7 cellular contexts compared by ENCODE assay signal in the genomic region with DNA sequence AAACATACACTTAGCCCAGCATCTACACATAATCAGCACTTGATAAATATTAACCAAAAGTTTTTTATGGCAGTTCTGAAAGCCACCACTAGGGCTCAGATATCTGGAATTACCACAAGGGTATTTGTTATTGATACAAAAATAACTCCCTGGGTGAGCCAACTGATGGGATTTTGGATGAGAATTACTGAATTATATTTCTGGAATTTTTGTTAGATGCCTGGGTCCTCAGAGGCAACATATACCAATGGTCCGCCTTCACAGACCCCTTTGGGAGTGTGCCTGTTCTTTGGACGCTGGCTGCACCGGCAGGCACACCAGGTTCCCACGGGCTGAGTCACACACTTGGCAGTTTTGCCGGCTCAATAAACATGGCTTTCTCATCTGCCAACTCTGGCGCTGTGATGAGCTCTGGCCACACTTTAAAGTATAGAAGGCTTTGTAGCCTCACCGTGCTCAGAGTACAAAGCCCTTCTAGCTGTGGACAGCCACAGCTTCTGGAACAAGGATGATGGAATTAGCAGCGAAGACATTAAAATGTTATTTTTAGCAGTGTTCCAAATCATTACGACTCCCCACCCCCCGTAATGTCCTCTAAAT. TPM values are rescaled to one million over a fixed set of nuclear protein-coding genes. Genes with fewer than 3 reads are reported as not detected.
DNase-seq lines count a peak whose midpoint lies in the region; ATAC-seq and TF ChIP-seq lines count a peak whose summit lies in the region.

No MANE protein-coding gene starts in this region.

- CTCF ChIA-PET in HEK293 (lab: Yijun Ruan, JAX): interaction anchor here (0.6 to 1.2 kb wide), 17 partner anchors 9 to 553 kb away, joined by 3 to 9 read pairs (median 3); no protein-coding TSS in a partner anchor

- no peaks in the 10 kb centered on the region for H3K36me3 ChIP-seq in HEK293 (ENCODE audit: control insufficient read depth in 2 of 2, insufficient read depth in 1 of 2, low read length in 2 of 2)
- H3K36me3 ChIP-seq in OCI-LY3 (replicated peaks; ENCODE audit: low read depth, low read length): no peaks in the 10 kb centered on the region
- no peaks in the 10 kb centered on the region for H3K36me3 ChIP-seq in esophagus (ENCODE audit: control insufficient read depth in 2 of 2, insufficient read depth in 2 of 2, low read length in 1 of 2)
- H3K36me3 ChIP-seq in mucosa of stomach (ENCODE audit: control insufficient read depth, insufficient read depth, low read length): no peaks in the 10 kb centered on the region

- H3K4me3 ChIP-seq in HEK293 (ENCODE audit: low read depth, low read length) (peak overlapping the region; percentile 5; the same call in 1 of the 2 replicates), OCI-LY3 (ENCODE audit: low read length) (no peak overlapping the region), esophagus (ENCODE audit: low read depth in 1 of 2, low read length in 2 of 2) (no peak overlapping the region), mucosa of stomach (ENCODE audit: low read length) (no peak overlapping the region)

- no peaks in the 10 kb centered on the region for H3K79me2 ChIP-seq in OCI-LY3 (ENCODE audit: low read length)

- H2AFZ ChIP-seq in OCI-LY3 (ENCODE audit: low read depth, low read length): no peak overlapping the region

- ATAC-seq in HG02610 (IDR thresholded peaks at IDR 0.05; ENCODE audit: unreplicated experiment): no peak

- no peak; the same call in 1 of the 2 replicates for TF ChIP-seq CTCF in HEK293 (tag by site-specific recombination; IDR thresholded peaks at IDR 0.05)
- peak; percentile 48 for TF ChIP-seq CTCF in OCI-LY3 (IDR thresholded peaks at IDR 0.05; ENCODE audit: low read depth, low read length)

- H3K9ac ChIP-seq in OCI-LY3 (ENCODE audit: low read length) (no peak overlapping the region), mucosa of stomach (ENCODE audit: low read length) (peak overlapping the region; percentile 61)

- H3K27ac ChIP-seq in HEK293 (ENCODE audit: extremely low read depth, low read depth, low read length) (peak overlapping the region; percentile 61), OCI-LY3 (ENCODE audit: low read length) (no peak overlapping the region), esophagus (ENCODE audit: low read depth in 2 of 2, low read length in 1 of 2) (peak overlapping the region; percentile 75 to 76)

- H3K9me3 ChIP-seq in HEK293 (ENCODE audit: control insufficient read depth, insufficient read depth, low read depth, low read length) (no peaks in the 10 kb centered on the region), OCI-LY3 (ENCODE audit: insufficient read depth, low read length) (no peaks in the 10 kb centered on the region), esophagus (ENCODE audit: control insufficient read depth in 2 of 2, insufficient read depth in 1 of 2, low read depth in 1 of 2, low read length in 1 of 2) (no peaks in the 10 kb centered on the region), mucosa of stomach (ENCODE audit: control insufficient read depth, low read length) (no peaks in the 10 kb centered on the region)

- no peak for DNase-seq in stimulated activated CD4-positive, alpha-beta T cell treated with anti-CD3 and anti-CD28 coated beads, Interleukin-2, amount 100 ng/mL, for 24 hours
- DNase-seq in GDM1 (lab: John Stamatoyannopoulos, UW): no peak

- WGBS in esophagus, 2 donors: 17 to 21% methylated on average over 10 of the region's 10 CpGs

- POLR2A ChIA-PET in HEK293 (lab: Yijun Ruan, JAX): no interaction called here

- H3K27me3 ChIP-seq in OCI-LY3 (ENCODE audit: low read depth, low read length) (no peaks in the 10 kb centered on the region; the same call in none of the 2 replicates), esophagus (ENCODE audit: control insufficient read depth in 1 of 2, insufficient read depth in 2 of 2, low read length in 2 of 2) (no peaks in the 10 kb centered on the region), mucosa of stomach (ENCODE audit: control insufficient read depth, insufficient read depth, low read length) (no peaks in the 10 kb centered on the region)

- no peak overlapping the region for H3K4me2 ChIP-seq in OCI-LY3 (ENCODE audit: low read length)

- H4K20me1 ChIP-seq in OCI-LY3 (ENCODE audit: insufficient read depth, low read length): no peaks in the 10 kb centered on the region

- H3K4me1 ChIP-seq in HEK293 (ENCODE audit: control insufficient read depth, insufficient read depth, low read length): no peaks in the 10 kb centered on the region; the same call in 1 of the 2 replicates
- H3K4me1 ChIP-seq in OCI-LY3 (ENCODE audit: low read length): no peaks in the 10 kb centered on the region
- peaks cover 5 to 13% of the 10 kb centered on the region in 2 donors for H3K4me1 ChIP-seq in esophagus (ENCODE audit: control insufficient read depth in 2 of 2, insufficient read depth in 2 of 2, low read length in 1 of 2)
- H3K4me1 ChIP-seq in mucosa of stomach (ENCODE audit: control insufficient read depth, insufficient read depth, low read length): peaks cover 39% of the 10 kb centered on the region

TF ChIP-seq in HEK293, 187 proteins besides CTCF, POLR2A, EP300 and RAD21:
- TF ChIP-seq ZNF19 (tag by site-specific recombination; IDR thresholded peaks at IDR 0.05; ENCODE audit: low read depth): no peak
- TF ChIP-seq KLF8 (tag by site-specific recombination; IDR thresholded peaks at IDR 0.05): no peak
- TF ChIP-seq ZBTB21 (tag by site-specific recombination; IDR thresholded peaks at IDR 0.05): no peak
- peak; percentile 54 for TF ChIP-seq ZNF335 (tag by site-specific recombination; conservative IDR thresholded peaks at IDR 0.05)
- TF ChIP-seq FEZF1 (tag by site-specific recombination; IDR thresholded peaks at IDR 0.05): no peak
- TF ChIP-seq ZSCAN30 (tag by site-specific recombination; IDR thresholded peaks at IDR 0.05): 0 out of 2 replicates have a peak, but pooled peaks have one; percentile 31
- TF ChIP-seq ZBTB8A (tag by site-specific recombination; IDR thresholded peaks at IDR 0.05): 0 out of 2 replicates have a peak, but pooled peaks have one; percentile 30
- TF ChIP-seq, protein P1, sequence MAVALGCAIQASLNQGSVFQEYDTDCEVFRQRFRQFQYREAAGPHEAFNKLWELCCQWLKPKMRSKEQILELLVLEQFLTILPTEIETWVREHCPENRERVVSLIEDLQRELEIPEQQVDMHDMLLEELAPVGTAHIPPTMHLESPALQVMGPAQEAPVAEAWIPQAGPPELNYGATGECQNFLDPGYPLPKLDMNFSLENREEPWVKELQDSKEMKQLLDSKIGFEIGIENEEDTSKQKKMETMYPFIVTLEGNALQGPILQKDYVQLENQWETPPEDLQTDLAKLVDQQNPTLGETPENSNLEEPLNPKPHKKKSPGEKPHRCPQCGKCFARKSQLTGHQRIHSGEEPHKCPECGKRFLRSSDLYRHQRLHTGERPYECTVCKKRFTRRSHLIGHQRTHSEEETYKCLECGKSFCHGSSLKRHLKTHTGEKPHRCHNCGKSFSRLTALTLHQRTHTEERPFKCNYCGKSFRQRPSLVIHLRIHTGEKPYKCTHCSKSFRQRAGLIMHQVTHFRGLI (tag by site-specific recombination; IDR thresholded peaks at IDR 0.05): 0 out of 2 replicates have a peak, but pooled peaks have one; percentile 29
TF ChIP-seq in HEK293: peak in this region for 4.

RNA-seq across cellular contexts. Expression of a gene that starts 24.5 kb away (rescaled TPM):
- 10 to 100 TPM in 1 of 2 donors, 1 to 10 TPM in 1; 5.5 to 14.5 TPM for polyA plus RNA-seq in esophagus
